In genomic region chr7:116591202-116592040, GRCh38 we compare ENCODE assay signal across 8 cellular contexts.
DNase-seq lines count a peak whose midpoint lies in the region; ATAC-seq and TF ChIP-seq lines count a peak whose summit lies in the region.

No MANE protein-coding gene starts in this region.

- H3K4me3 ChIP-seq in astrocyte of the cerebellum (ENCODE audit: low read depth, low read length) (no peak overlapping the region), lower lobe of right lung (peak overlapping the region; percentile 29)

- H3K9me3 ChIP-seq in lower lobe of right lung = no peaks in the 10 kb centered on the region

- peaks cover 38% of the 10 kb centered on the region for H3K4me1 ChIP-seq in lower lobe of right lung

- in situ Hi-C loops in astrocyte of the cerebellum (cut with HindIII; ENCODE audit: low sequenced_read_pairs) = loop anchor here (5.0 to 10.0 kb wide), 2 partner anchors 201 to 337 kb away; no protein-coding TSS in a partner anchor

- DNase-seq in NCI-H1417 (lab: John Stamatoyannopoulos, UW) (peak in 2 of 3 experiments; percentile 34 to 69), NCI-H1417 treated with DMSO at 0.1 percent for 48 hours (lab: John Stamatoyannopoulos, UW) (no peak), NCI-H1694 treated with DMSO at 0.1 percent for 48 hours (lab: John Stamatoyannopoulos, UW) (peak; percentile 8), astrocyte of the cerebellum (ENCODE audit: low read depth) (no peak), lower lobe of right lung (no peak), NCI-H1930 (lab: John Stamatoyannopoulos, UW) (no peak), head of caudate nucleus (no peak)

- no peaks in the 10 kb centered on the region for H3K27me3 ChIP-seq in lower lobe of right lung (ENCODE audit: low read depth)

- TF ChIP-seq CTCF in astrocyte of the cerebellum (IDR thresholded peaks at IDR 0.05; ENCODE audit: low read depth, low read length, missing control alignments) (peak; percentile 33), lower lobe of right lung (IDR thresholded peaks at IDR 0.05) (peak; percentile 68)

- intact Hi-C loops in lower lobe of right lung (cut with DNase I) = loop anchor here (5.0 kb wide), 1 partner anchor 216 kb away; no protein-coding TSS in a partner anchor
- intact Hi-C loops in head of caudate nucleus (cut with DNase I) = loop anchor here (5.0 kb wide), 1 partner anchor 221 kb away; no protein-coding TSS in a partner anchor

- ATAC-seq in lower lobe of right lung (peak; percentile 44 to 71), HG03342 (IDR thresholded peaks at IDR 0.05; ENCODE audit: unreplicated experiment) (no peak)

- no peaks in the 10 kb centered on the region for H3K36me3 ChIP-seq in lower lobe of right lung

- no peak overlapping the region for H3K27ac ChIP-seq in lower lobe of right lung

Comparison
In these comparisons a context has a peak if more than half of its experiments do, and no peak if none do; other contexts are left out.
1. DNase-seq: peak in NCI-H1417 (2 of 3) and NCI-H1694 treated with DMSO at 0.1 percent for 48 hours (single experiment); none in NCI-H1417 treated with DMSO at 0.1 percent for 48 hours (single experiment), astrocyte of the cerebellum (single experiment), lower lobe of right lung (single experiment), NCI-H1930 (0 of 2) and head of caudate nucleus (0 of 42).